In the genomic region with DNA sequence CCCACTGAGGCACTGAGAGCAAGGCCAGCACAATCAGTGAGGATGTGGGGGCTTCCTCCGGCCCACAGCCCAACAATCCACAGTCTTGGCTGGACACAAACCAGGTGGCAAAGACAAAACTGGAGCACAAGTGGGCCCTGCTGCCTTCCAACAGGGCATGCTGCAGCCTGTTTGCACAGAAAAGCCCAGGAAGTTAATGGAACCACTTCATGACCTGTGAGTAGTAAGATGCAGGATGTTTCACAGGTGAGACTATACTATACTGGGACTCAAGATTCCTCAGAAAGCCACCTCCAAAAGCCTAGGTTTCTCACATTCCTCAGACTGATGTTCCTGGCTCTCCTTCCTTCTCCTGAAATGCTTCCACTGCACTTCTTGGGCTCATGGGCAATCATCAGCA, we compare ENCODE assay signal across 21 cellular contexts.
DNase-seq lines count a peak whose midpoint lies in the region; TF ChIP-seq lines count a peak whose summit lies in the region.
"Had no signal": no experiment of that assay in that cellular context is flagged by ENCODE, and none has a peak within 500 bp of the region (broad histone marks: within the 10 kb centered on the region; RNA-seq: fewer than 3 reads in every experiment).

No MANE protein-coding gene starts in this region.

- no peak overlapping the region for H3K4me3 ChIP-seq in mammary epithelial cell (replicated peaks in 1 of 3; ENCODE audit: insufficient read depth in 1 of 3, low read depth in 2 of 3, low read length in 3 of 3)
- no peak overlapping the region for H3K4me3 ChIP-seq in breast epithelium
- H3K4me3 ChIP-seq in epithelial cell of esophagus (ENCODE audit: low read length), result no peak overlapping the region
- peak overlapping the region; percentile 10 for H3K4me3 ChIP-seq in trophoblast cell (ENCODE audit: low read depth, low read length)
- H3K4me3 ChIP-seq: A549; BLaER1 treated with 17β-estradiol and CSF1 and Interleukin-3, amounts not matched to agents 10 nM and 100 nM; GM12878; GM23248 had no signal

- no peak overlapping the region for H3K14ac ChIP-seq in trophoblast cell (ENCODE audit: low read length)

- H3K36me3 ChIP-seq in mammary epithelial cell (ENCODE audit: insufficient read depth, low read length) (peaks cover 3% of the 10 kb centered on the region), breast epithelium (no peaks in the 10 kb centered on the region), trophoblast cell (ENCODE audit: control insufficient read depth in 1 of 2, insufficient read depth in 2 of 2, low read length in 2 of 2) (no peaks in the 10 kb centered on the region)
- H3K36me3 ChIP-seq: BE2C had no signal

- 100% methylated on average over 1 of the region's 1 CpG for WGBS in mammary epithelial cell (ENCODE audit: low coverage, missing lambda C conversion rate)
- no CpG with 5 or more reads among the region's 1 CpG for WGBS in trophoblast cell (ENCODE audit: extremely low coverage, insufficient coverage, insufficient read length)

- DNase-seq in mammary epithelial cell, result peak; percentile 23
- no peak for DNase-seq in breast epithelium (ENCODE audit: low spot score in 2 of 2)
- peak; percentile 37 for DNase-seq in epithelial cell of esophagus (ENCODE audit: low read depth)
- DNase-seq in trophoblast cell, result no peak
- no peak for DNase-seq in HT-29 (ENCODE audit: low spot score)
- DNase-seq in NCI-H2196 treated with DMSO at 0.1 percent for 48 hours (lab: John Stamatoyannopoulos, UW; ENCODE audit: unreplicated experiment), result no peak
- DNase-seq: 8988T; ACHN; AML-193; BE2C; CD4-positive, alpha-beta T cell; CD8-positive, alpha-beta memory T cell; DMS 273 treated with DMSO at 0.1 percent for 48 hours; DMS79; EL; GDM1; GM23248; H9 had no signal

- no peak overlapping the region for H2BK12ac ChIP-seq in trophoblast cell (ENCODE audit: low read length)

- no TSS peak for BruUV-seq in mammary epithelial cell (replicated peaks; lab: Mats Ljungman, UMichigan)

- no peaks in the 10 kb centered on the region for H3K79me1 ChIP-seq in trophoblast cell (ENCODE audit: low read length)

- no peaks in the 10 kb centered on the region for H3K79me2 ChIP-seq in mammary epithelial cell (ENCODE audit: insufficient read depth, low read length)
- H3K79me2 ChIP-seq in trophoblast cell (ENCODE audit: control insufficient read depth, insufficient read depth, low read length, poor library complexity), result no peaks in the 10 kb centered on the region

- H3K4ac ChIP-seq in trophoblast cell (ENCODE audit: low read depth, low read length), result no peak overlapping the region

- TF ChIP-seq POLR2A in breast epithelium (IDR thresholded peaks at IDR 0.05), result no peak

- H3K23ac ChIP-seq in trophoblast cell (ENCODE audit: low read length), result no peak overlapping the region

- H3K27ac ChIP-seq in mammary epithelial cell (ENCODE audit: insufficient read depth, low read depth, low read length) (no peak overlapping the region), breast epithelium (no peak overlapping the region), trophoblast cell (ENCODE audit: low read depth, low read length) (no peak overlapping the region)
- H3K27ac ChIP-seq: A549; BLaER1 treated with 17β-estradiol and CSF1 and Interleukin-3, amounts not matched to agents 10 nM and 100 nM; GM23248 had no signal

- no peak overlapping the region for H2AFZ ChIP-seq in mammary epithelial cell (ENCODE audit: low read depth, low read length)
- H2AFZ ChIP-seq in trophoblast cell (ENCODE audit: insufficient read depth, low read length, poor library complexity), result no peak overlapping the region
- H2AFZ ChIP-seq: GM23248 had no signal

- TF ChIP-seq CTCF in mammary epithelial cell (conservative IDR thresholded peaks at IDR 0.05 in 1 of 2, IDR thresholded peaks at IDR 0.05 in 1 of 2; ENCODE audit: extremely low read depth in 1 of 2, insufficient read depth in 1 of 2, low read depth in 1 of 2, low read length in 2 of 2), result no peak
- no peak for TF ChIP-seq CTCF in breast epithelium (IDR thresholded peaks at IDR 0.05)
- TF ChIP-seq CTCF in epithelial cell of esophagus (IDR thresholded peaks at IDR 0.05; ENCODE audit: insufficient read depth, low read depth, low read length, missing control alignments), result no peak

- no peak overlapping the region for H4K91ac ChIP-seq in trophoblast cell (ENCODE audit: low read depth, low read length)

- no peak overlapping the region for H2BK5ac ChIP-seq in trophoblast cell (ENCODE audit: low read depth, low read length, poor library complexity)

- H3K9ac ChIP-seq in mammary epithelial cell (ENCODE audit: insufficient read depth, low read length) (no peak overlapping the region), trophoblast cell (ENCODE audit: low read length) (no peak overlapping the region)
- H3K9ac ChIP-seq: BLaER1 treated with 17β-estradiol and CSF1 and Interleukin-3, amounts not matched to agents 10 nM and 100 nM; GM23248 had no signal

- H2BK120ac ChIP-seq in trophoblast cell (ENCODE audit: insufficient read depth, low read length, poor library complexity), result no peak overlapping the region

- dilution Hi-C loops in mammary epithelial cell (cut with HindIII; ENCODE audit: low sequenced_read_pairs), result no loop called here

- no peaks in the 10 kb centered on the region for H4K20me1 ChIP-seq in mammary epithelial cell (ENCODE audit: insufficient read depth, low read length)
- H4K20me1 ChIP-seq: BLaER1 treated with 17β-estradiol and CSF1 and Interleukin-3, amounts not matched to agents 10 nM and 100 nM had no signal

- no peak overlapping the region for H4K8ac ChIP-seq in trophoblast cell (ENCODE audit: low read depth, low read length)

- intact Hi-C loops in mammary epithelial cell (cut with micrococcal nuclease) (no loop called here), breast epithelium (cut with DNase I; ENCODE audit: low total_unique reads) (no loop called here)

- in situ Hi-C loops in mammary epithelial cell (cut with MboI; ENCODE audit: low sequenced_read_pairs in 2 of 2), result no loop called here

- no peaks in the 10 kb centered on the region for H3K27me3 ChIP-seq in mammary epithelial cell (ENCODE audit: insufficient read depth, low read length)
- no peaks in the 10 kb centered on the region for H3K27me3 ChIP-seq in breast epithelium
- no peaks in the 10 kb centered on the region for H3K27me3 ChIP-seq in trophoblast cell (ENCODE audit: insufficient read depth, low read length)
- H3K27me3 ChIP-seq: BE2C; BLaER1 treated with 17β-estradiol and CSF1 and Interleukin-3, amounts not matched to agents 10 nM and 100 nM had no signal

- no peak overlapping the region for H3K4me2 ChIP-seq in mammary epithelial cell (ENCODE audit: insufficient read depth, low read depth, low read length)
- H3K4me2 ChIP-seq in trophoblast cell (ENCODE audit: low read length), result no peak overlapping the region
- H3K4me2 ChIP-seq: A549 had no signal

- no peak overlapping the region for H2AK5ac ChIP-seq in trophoblast cell (ENCODE audit: low read length)

- H4K12ac ChIP-seq in trophoblast cell (ENCODE audit: low read depth, low read length), result no peak overlapping the region

- no peaks in the 10 kb centered on the region for H3K9me3 ChIP-seq in mammary epithelial cell (replicated peaks; ENCODE audit: insufficient read depth, low read length)
- H3K9me3 ChIP-seq in breast epithelium, result no peaks in the 10 kb centered on the region
- no peaks in the 10 kb centered on the region for H3K9me3 ChIP-seq in trophoblast cell (ENCODE audit: insufficient read depth, low read depth, low read length)
- H3K9me3 ChIP-seq: BE2C had no signal

- CTCF ChIA-PET in mammary epithelial cell (lab: Charles Lee; ENCODE audit: low non-redundant PET), result no interaction called here

- H3K4me1 ChIP-seq in mammary epithelial cell (ENCODE audit: insufficient read depth, low read length) (no peaks in the 10 kb centered on the region), breast epithelium (no peaks in the 10 kb centered on the region), trophoblast cell (ENCODE audit: control insufficient read depth in 1 of 2, insufficient read depth in 2 of 2, low read length in 2 of 2) (no peaks in the 10 kb centered on the region)
- H3K4me1 ChIP-seq: A549, BE2C had no signal

- H3K18ac ChIP-seq in trophoblast cell (ENCODE audit: low read length), result no peak overlapping the region

Comparison
In these comparisons a context has a peak if more than half of its experiments do, and no peak if none do; other contexts are left out.
1. DNase-seq: peak in mammary epithelial cell (single experiment) and epithelial cell of esophagus (single experiment); none in breast epithelium (0 of 2), trophoblast cell (0 of 2), HT-29 (single experiment) and NCI-H2196 treated with DMSO at 0.1 percent for 48 hours (single experiment).